29 cellular contexts compared by ENCODE assay signal in the genomic region with DNA sequence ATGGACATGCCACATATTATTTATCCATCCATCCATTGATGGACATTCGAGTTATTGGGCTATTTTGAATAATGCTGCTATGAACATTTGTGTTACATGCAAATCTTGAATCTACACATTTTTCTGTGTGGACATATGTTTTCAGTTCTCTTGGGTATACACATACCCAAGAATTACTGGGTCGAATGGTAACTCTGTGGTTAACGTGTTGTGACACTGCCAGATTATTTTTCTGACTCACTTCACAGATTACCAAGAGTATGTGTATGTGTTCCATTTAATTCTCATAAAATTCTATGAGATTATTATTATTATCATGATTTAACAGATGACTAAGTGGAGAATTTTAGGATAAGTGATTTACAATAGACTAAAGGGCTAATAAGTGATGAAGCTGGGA. TPM values are rescaled to one million over a fixed set of nuclear protein-coding genes. Genes with fewer than 3 reads are reported as not detected.
DNase-seq lines count a peak whose midpoint lies in the region; ATAC-seq lines count a peak whose summit lies in the region.
"Had no signal": no experiment of that assay in that cellular context is flagged by ENCODE, and none has a peak within 500 bp of the region (broad histone marks: within the 10 kb centered on the region; RNA-seq: fewer than 3 reads in every experiment).

No MANE protein-coding gene starts in this region.

- DNase-seq in stimulated activated naive CD8-positive, alpha-beta T cell treated with anti-CD3 and anti-CD28 coated beads, Interleukin-15, Interleukin-2, amounts not matched to agents 100 U/mL and 50 U/mL, for 24 hours: no peak
- DNase-seq in T-cell (no peak), immature natural killer cell (peak in 1 of 3 donors; percentile 43), DMS114 treated with DMSO at 0.1 percent for 48 hours (lab: John Stamatoyannopoulos, UW; ENCODE audit: unreplicated experiment) (no peak), anterior cingulate cortex (lab: John Stamatoyannopoulos, UW) (no peak)
- DNase-seq: activated CD4-positive, alpha-beta T cell treated with anti-CD3 and anti-CD28 coated beads, Interleukin-2, amount 50 U/mL, for 48 hours; activated effector memory CD4-positive, alpha-beta T cell treated with anti-CD3 and anti-CD28 coated beads, Interleukin-2, amount 50 U/mL, for 16 hours; C1 segment of cervical spinal cord; caudate nucleus; cortex of kidney; DND-41; effector memory CD4-positive, alpha-beta T cell; erythroblast; foreskin keratinocyte; heart left ventricle; Karpas-422; NCI-H187; NCI-H446 treated with DMSO at 0.1 percent for 48 hours; NCI-H82; occipital lobe; psoas muscle; stimulated activated CD4-positive, alpha-beta T cell treated with anti-CD3 and anti-CD28 coated beads, Interleukin-12 subunit alpha, Interleukin-12 subunit beta, amount 100 ng/mL, for 4 hours; stimulated activated CD4-positive, alpha-beta T cell treated with anti-CD3 and anti-CD28 coated beads, Interleukin-2, amount 100 ng/mL, for 48 hours; T1000; WERI-Rb-1 had no signal

- peaks cover 90% of the 10 kb centered on the region for H3K36me3 Mint-ChIP-seq in stimulated activated naive CD8-positive, alpha-beta T cell treated with anti-CD3 and anti-CD28 coated beads, Interleukin-15, Interleukin-2, amounts not matched to agents 100 ng/mL and 50 ng/mL, for 24 hours (ENCODE audit: low read depth)
- H3K36me3 Mint-ChIP-seq in T-cell (peaks cover 76% of the 10 kb centered on the region), immature natural killer cell (peaks cover 25 to 75% (median 44%) of the 10 kb centered on the region in 3 donors)

- H3K9me3 Mint-ChIP-seq in stimulated activated naive CD8-positive, alpha-beta T cell treated with anti-CD3 and anti-CD28 coated beads, Interleukin-15, Interleukin-2, amounts not matched to agents 100 ng/mL and 50 ng/mL, for 24 hours: no peaks in the 10 kb centered on the region
- no peaks in the 10 kb centered on the region for H3K9me3 Mint-ChIP-seq in T-cell
- no peaks in the 10 kb centered on the region for H3K9me3 Mint-ChIP-seq in immature natural killer cell
- H3K9me3 Mint-ChIP-seq: GM23338 had no signal

- H3K4me1 Mint-ChIP-seq in stimulated activated naive CD8-positive, alpha-beta T cell treated with anti-CD3 and anti-CD28 coated beads, Interleukin-15, Interleukin-2, amounts not matched to agents 100 ng/mL and 50 ng/mL, for 24 hours (ENCODE audit: low read depth): peaks cover 76% of the 10 kb centered on the region
- H3K4me1 Mint-ChIP-seq in T-cell (peaks cover 76 to 83% (median 80%) of the 10 kb centered on the region in 3 donors), immature natural killer cell (peaks cover 70 to 95% of the 10 kb centered on the region in 2 donors)
- H3K4me1 Mint-ChIP-seq: GM23338 had no signal

- H3K27ac Mint-ChIP-seq in stimulated activated naive CD8-positive, alpha-beta T cell treated with anti-CD3 and anti-CD28 coated beads, Interleukin-15, Interleukin-2, amounts not matched to agents 100 ng/mL and 50 ng/mL, for 24 hours: peak overlapping the region; percentile 45
- H3K27ac Mint-ChIP-seq in T-cell (peak overlapping the region; percentile 48 to 90), immature natural killer cell (peak overlapping the region; percentile 5 to 91 (median 80))
- H3K27ac Mint-ChIP-seq: GM23338 had no signal

- POLR2A ChIA-PET in T-cell (lab: Charles Lee): no interaction called here

- ATAC-seq in stimulated activated naive CD8-positive, alpha-beta T cell treated with anti-CD3 and anti-CD28 coated beads, Interleukin-15, Interleukin-2, amounts not matched to agents 100 U/mL and 50 U/mL, for 24 hours: no peak
- ATAC-seq in T-cell (replicated peaks in 1 of 4) (no peak), GM21619 (IDR thresholded peaks at IDR 0.05; ENCODE audit: unreplicated experiment) (no peak)
- ATAC-seq: foreskin keratinocyte, GM23338, heart left ventricle, psoas muscle, sciatic nerve had no signal

- CTCF ChIA-PET in T-cell (lab: Charles Lee): no interaction called here

- H3K27me3 Mint-ChIP-seq in stimulated activated naive CD8-positive, alpha-beta T cell treated with anti-CD3 and anti-CD28 coated beads, Interleukin-15, Interleukin-2, amounts not matched to agents 100 ng/mL and 50 ng/mL, for 24 hours: no peaks in the 10 kb centered on the region
- H3K27me3 Mint-ChIP-seq in T-cell (no peaks in the 10 kb centered on the region), immature natural killer cell (ENCODE audit: low read depth in 3 of 3) (peaks cover 0 to 3% (median 0%) of the 10 kb centered on the region in 3 donors)

- H3K4me3 Mint-ChIP-seq in stimulated activated naive CD8-positive, alpha-beta T cell treated with anti-CD3 and anti-CD28 coated beads, Interleukin-15, Interleukin-2, amounts not matched to agents 100 ng/mL and 50 ng/mL, for 24 hours: no peak overlapping the region
- H3K4me3 Mint-ChIP-seq in T-cell (no peak overlapping the region), immature natural killer cell (peak overlapping the region in 2 of 5 donors; percentile 38 to 68)
- H3K4me3 Mint-ChIP-seq: GM23338 had no signal

RNA-seq across cellular contexts. Expression of a gene that starts 26.7 kb away (rescaled TPM):
- total RNA-seq in T-cell: 100 to 1,000 TPM; 362 to 497 (median 398) TPM
- polyA plus RNA-seq in immature natural killer cell: 100 to 1,000 TPM; 293 to 667 (median 513) TPM
